In the genomic region with DNA sequence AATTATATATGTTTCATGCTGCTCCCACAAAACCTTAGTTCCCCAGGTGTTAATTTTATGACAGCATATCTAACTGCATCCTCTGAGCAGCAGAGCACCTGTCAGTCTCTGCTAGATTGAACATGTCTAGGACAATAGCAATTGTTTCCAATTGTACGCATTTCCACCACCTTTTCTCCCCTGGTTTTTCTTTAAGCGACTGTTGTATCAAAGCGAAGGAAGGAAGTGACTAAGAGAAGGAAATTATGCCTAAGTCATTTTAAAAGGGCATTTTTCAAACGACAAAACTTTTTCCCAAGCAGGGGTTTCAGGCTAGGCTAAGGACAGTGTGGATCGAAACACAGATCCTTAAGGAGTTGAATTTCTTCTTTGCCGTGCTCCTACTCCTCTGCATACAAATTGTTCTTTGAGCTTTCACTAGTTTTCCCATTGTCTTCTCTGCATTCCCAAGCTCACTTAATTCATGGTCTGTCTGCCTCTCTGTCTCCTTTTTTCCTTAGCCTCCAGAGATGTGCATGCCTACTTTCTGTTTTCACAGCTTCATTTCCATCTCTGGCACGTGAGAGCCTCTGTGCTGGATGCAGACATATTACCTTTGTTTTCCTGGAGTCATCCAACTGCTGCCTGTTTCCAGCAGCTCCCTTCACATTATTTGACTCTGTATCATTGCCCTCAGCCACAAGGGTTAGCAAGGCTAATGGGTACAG, we compare ENCODE assay signal across 13 cellular contexts. TPM values are rescaled to one million over a fixed set of nuclear protein-coding genes. Genes with fewer than 3 reads are reported as not detected.
DNase-seq lines count a peak whose midpoint lies in the region; ATAC-seq and TF ChIP-seq lines count a peak whose summit lies in the region.
"Had no signal": no experiment of that assay in that cellular context is flagged by ENCODE, and none has a peak within 500 bp of the region (broad histone marks: within the 10 kb centered on the region; RNA-seq: fewer than 3 reads in every experiment).

No MANE protein-coding gene starts in this region.

- DNase-seq in heart left ventricle: no peak
- DNase-seq in cardiac septum (ENCODE audit: low spot score): no peak
- no peak for DNase-seq in T-helper 17 cell
- no peak for DNase-seq in smooth muscle cell (lab: John Stamatoyannopoulos, UW; ENCODE audit: unreplicated experiment)
- no peak for DNase-seq in KG1 (lab: John Stamatoyannopoulos, UW)
- DNase-seq in HuH-7.5 (ENCODE audit: low spot score): no peak
- DNase-seq: activated CD4-positive, alpha-beta T cell treated with anti-CD3 and anti-CD28 coated beads for 48 hours; NCI-H2081 treated with DMSO at 0.1 percent for 48 hours; stimulated activated CD4-positive, alpha-beta T cell treated with anti-CD3 and anti-CD28 coated beads, Interleukin-4, amount 100 ng/mL, for 1 hour had no signal

- H3K36me3 Mint-ChIP-seq in T-helper 17 cell (ENCODE audit: low read depth): no peaks in the 10 kb centered on the region

- peak overlapping the region; percentile 31 for H2AFZ ChIP-seq in smooth muscle cell (ENCODE audit: low read depth)

- no peak for TF ChIP-seq CTCF in heart left ventricle (IDR thresholded peaks at IDR 0.05)
- no peak for TF ChIP-seq CTCF in smooth muscle cell (IDR thresholded peaks at IDR 0.05; ENCODE audit: borderline replicate concordance, insufficient read depth, poor library complexity, severe bottlenecking)

- H3K4me1 ChIP-seq in heart left ventricle: peaks cover 0 to 29% (median 14%) of the 10 kb centered on the region in 12 donors
- H3K4me1 ChIP-seq in iPS-20b (ENCODE audit: insufficient read depth, low read length): peaks cover 36% of the 10 kb centered on the region
- H3K4me1 ChIP-seq in smooth muscle cell (ENCODE audit: low read depth): peaks cover 21% of the 10 kb centered on the region
- H3K4me1 ChIP-seq: SJSA1 had no signal

- H3K9me3 ChIP-seq in heart left ventricle: no peaks in the 10 kb centered on the region
- no peaks in the 10 kb centered on the region for H3K9me3 ChIP-seq in T-helper 17 cell (ENCODE audit: control insufficient read depth, low read length, poor library complexity, severe bottlenecking)
- no peaks in the 10 kb centered on the region for H3K9me3 ChIP-seq in iPS-20b (ENCODE audit: insufficient read depth, low read depth, low read length)
- no peaks in the 10 kb centered on the region for H3K9me3 ChIP-seq in smooth muscle cell (replicated peaks; ENCODE audit: low read depth)
- H3K9me3 ChIP-seq: neutrophil, SJSA1 had no signal

- H3K9ac ChIP-seq in iPS-20b (ENCODE audit: low read depth, low read length): peak overlapping the region; percentile 14; the same call in 1 of the 2 replicates
- peak overlapping the region; percentile 3 for H3K9ac ChIP-seq in smooth muscle cell (ENCODE audit: low read depth)

- TF ChIP-seq POLR2A in heart left ventricle (IDR thresholded peaks at IDR 0.05): no peak

- peaks cover 4% of the 10 kb centered on the region for H3K27me3 Mint-ChIP-seq in T-helper 17 cell

- H3K36me3 ChIP-seq in heart left ventricle (no peaks in the 10 kb centered on the region), iPS-20b (ENCODE audit: insufficient read depth, low read depth, low read length) (no peaks in the 10 kb centered on the region), smooth muscle cell (ENCODE audit: low read depth) (no peaks in the 10 kb centered on the region)
- H3K36me3 ChIP-seq: neutrophil, SJSA1 had no signal

- peak in 2 of 4 donors; percentile 31 to 80 for ATAC-seq in heart left ventricle
- ATAC-seq in T-helper 17 cell: no peak
- no peak for ATAC-seq in GM21717 (IDR thresholded peaks at IDR 0.05; ENCODE audit: unreplicated experiment)

- peak overlapping the region in 2 of 12 donors; percentile 13 to 15 for H3K4me3 ChIP-seq in heart left ventricle
- no peak overlapping the region for H3K4me3 ChIP-seq in iPS-20b (ENCODE audit: low read length)
- no peak overlapping the region for H3K4me3 ChIP-seq in smooth muscle cell
- H3K4me3 ChIP-seq: SJSA1 had no signal

- intact Hi-C loops in heart left ventricle (cut with DNase I) (loop anchor here in 9 of 10 donors (1.0 to 10.0 kb wide), 16 partner anchors 39 to 596 kb away; partner anchors contain the start of genes NREP (in 7 of the 9) and STARD4 (in 1 of the 9)), cardiac septum (cut with DNase I) (loop anchor here (1.0 to 10.0 kb wide), 6 partner anchors 21 to 463 kb away; no protein-coding TSS in a partner anchor)

- H3K27ac Mint-ChIP-seq in T-helper 17 cell: no peak overlapping the region

- H3K4me1 Mint-ChIP-seq in T-helper 17 cell: peaks cover 9% of the 10 kb centered on the region

- peak overlapping the region; percentile 47 for H3K4me2 ChIP-seq in smooth muscle cell

- H3K27me3 ChIP-seq in heart left ventricle: no peaks in the 10 kb centered on the region
- no peaks in the 10 kb centered on the region for H3K27me3 ChIP-seq in iPS-20b (ENCODE audit: insufficient read depth, low read length)
- H3K27me3 ChIP-seq in smooth muscle cell (ENCODE audit: low read depth): no peaks in the 10 kb centered on the region
- H3K27me3 ChIP-seq: neutrophil, SJSA1 had no signal

- H3F3A ChIP-seq in smooth muscle cell (ENCODE audit: low read depth): no peaks in the 10 kb centered on the region

- peak overlapping the region; percentile 49 for H3K4me3 Mint-ChIP-seq in T-helper 17 cell

- no peaks in the 10 kb centered on the region for H4K20me1 ChIP-seq in smooth muscle cell (ENCODE audit: low read depth)

- H3K79me2 ChIP-seq in smooth muscle cell (ENCODE audit: low read depth): no peaks in the 10 kb centered on the region

- WGBS in heart left ventricle, 4 donors: 51 to 63% (median 54%) methylated on average over 7 of the region's 7 CpGs
- 40% methylated on average over 7 of the region's 7 CpGs for WGBS in smooth muscle cell (ENCODE audit: low lambda C conversion rate)

- H3K27ac ChIP-seq in heart left ventricle (peak overlapping the region; percentile 28 to 83 (median 74)), iPS-20b (ENCODE audit: low read length) (peak overlapping the region; percentile 8), smooth muscle cell (ENCODE audit: low read depth) (peak overlapping the region; percentile 58)
- H3K27ac ChIP-seq: neutrophil, SJSA1 had no signal

RNA-seq across cellular contexts. Expression of gene STARD4, which starts 39.4 kb away (rescaled TPM):
- 10 to 100 TPM in 3 of 9 donors, 1 to 10 TPM in 6; 7.6 to 14.5 (median 9.4) TPM for total RNA-seq in heart left ventricle
- 10 to 100 TPM in 1 of 2 donors, 1 to 10 TPM in 1; 3.1 to 18.2 TPM for polyA plus RNA-seq in heart left ventricle
- 11.7 TPM for total RNA-seq in cardiac septum
- total RNA-seq in T-helper 17 cell: 10 to 100 TPM; 18.8 to 29.9 TPM
- 123 and 152 TPM in 2 replicates for total RNA-seq in smooth muscle cell
- 32.8 and 41.7 TPM in 2 replicates for polyA plus RNA-seq in smooth muscle cell

Comparison
In these comparisons a context has a peak if more than half of its experiments do, and no peak if none do; other contexts are left out.
1. H3K27ac ChIP-seq: peak in every context shown above with its lines; median percentile 74 in heart left ventricle; 58 in smooth muscle cell; 8 in iPS-20b.